13 cellular contexts compared by ENCODE assay signal in the genomic region with DNA sequence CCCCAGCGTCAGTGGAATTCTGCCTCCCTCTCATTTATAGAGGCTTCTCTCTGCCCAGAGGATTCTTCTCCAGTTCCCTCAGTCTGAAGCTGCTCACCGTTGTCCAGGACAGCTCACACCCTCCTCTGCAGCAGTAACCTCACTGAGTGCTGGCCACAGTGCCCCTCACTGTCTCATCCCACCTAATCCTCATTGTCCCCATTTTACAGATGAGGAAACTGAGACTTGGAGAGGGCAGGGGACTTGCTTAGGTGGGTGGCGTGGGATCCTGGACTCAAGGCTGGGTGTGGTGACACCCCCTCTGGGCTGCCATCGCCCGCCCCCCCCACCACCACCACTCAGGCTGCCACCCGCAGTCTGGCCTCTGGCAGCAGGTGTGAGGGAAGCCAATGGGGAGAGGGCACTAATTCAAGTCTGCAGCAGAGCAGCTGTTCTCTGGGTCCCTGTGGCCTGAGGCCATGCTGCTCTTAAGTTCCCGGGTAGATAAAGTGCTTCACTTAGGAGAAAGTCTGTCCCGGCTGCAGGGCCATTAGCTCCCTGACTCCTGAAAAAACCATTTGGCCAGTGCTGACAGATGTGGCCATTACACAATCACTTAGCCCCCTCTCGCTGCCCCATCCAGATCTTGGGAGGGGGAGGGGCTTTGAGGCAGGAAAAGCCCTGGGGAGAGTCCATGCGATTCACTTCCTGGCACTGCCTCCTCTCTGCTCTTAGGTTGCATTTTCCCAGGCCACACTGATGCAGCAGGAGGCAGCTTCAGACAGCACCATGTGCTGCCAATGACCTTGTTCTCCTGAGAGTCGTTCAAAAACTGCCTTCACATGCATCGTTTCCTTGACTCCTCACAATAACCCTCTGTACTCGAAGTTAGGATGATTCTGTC. TPM values are rescaled to one million over a fixed set of nuclear protein-coding genes. Genes with fewer than 3 reads are reported as not detected.
A peak's percentile ranks its signal among the peaks of the same experiment; 100 is the strongest.
DNase-seq lines count a peak whose midpoint lies in the region; ATAC-seq and TF ChIP-seq lines count a peak whose summit lies in the region.
"Had no signal": no experiment of that assay in that cellular context is flagged by ENCODE, and none has a peak within 500 bp of the region (broad histone marks: within the 10 kb centered on the region; RNA-seq: fewer than 3 reads in every experiment).

No MANE protein-coding gene starts in this region.

- in situ Hi-C loops in brain microvascular endothelial cell (cut with HindIII; ENCODE audit: low pct_ligation_motif_present, low sequenced_read_pairs): no loop called here

- no peaks in the 10 kb centered on the region for H3K36me3 ChIP-seq in brain microvascular endothelial cell (replicated peaks)
- H3K36me3 ChIP-seq in naive thymus-derived CD4-positive, alpha-beta T cell (ENCODE audit: control insufficient read depth in 2 of 3, insufficient read depth in 3 of 3, low read length in 3 of 3): no peaks in the 10 kb centered on the region

- TF ChIP-seq CTCF in brain microvascular endothelial cell (IDR thresholded peaks at IDR 0.05; ENCODE audit: low read depth, low read length, missing control alignments): no peak

- no peak overlapping the region for H3K27ac ChIP-seq in brain microvascular endothelial cell
- no peak overlapping the region for H3K27ac ChIP-seq in naive thymus-derived CD4-positive, alpha-beta T cell (ENCODE audit: low read depth, low read length)
- H3K27ac ChIP-seq: hepatocyte had no signal

- H3K4me1 Mint-ChIP-seq in naive thymus-derived CD4-positive, alpha-beta T cell: peaks cover 0 to 3% (median 0%) of the 10 kb centered on the region in 7 donors
- H3K4me1 Mint-ChIP-seq: CD4-positive, CD25-positive, alpha-beta regulatory T cell had no signal

- no peak overlapping the region for H3K27ac Mint-ChIP-seq in naive thymus-derived CD4-positive, alpha-beta T cell
- H3K27ac Mint-ChIP-seq: CD4-positive, CD25-positive, alpha-beta regulatory T cell had no signal

- no peak overlapping the region for H3K4me3 Mint-ChIP-seq in naive thymus-derived CD4-positive, alpha-beta T cell
- H3K4me3 Mint-ChIP-seq: CD4-positive, CD25-positive, alpha-beta regulatory T cell had no signal

- DNase-seq in Right ventricle myocardium inferior (ENCODE audit: missing footprints) (no peak), cardiac septum (ENCODE audit: low spot score) (no peak), brain microvascular endothelial cell (peak; percentile 52), iPS-NIHi7 (ENCODE audit: extremely low spot score) (peak; percentile 68)
- DNase-seq in naive thymus-derived CD4-positive, alpha-beta T cell: no peak
- no peak for DNase-seq in stimulated activated naive CD4-positive, alpha-beta T cell (lab: John Stamatoyannopoulos, UW)
- DNase-seq: activated CD4-positive, CD25-positive, alpha-beta regulatory T cell treated with anti-CD3 and anti-CD28 coated beads, Interleukin-2, amount 50 U/mL, for 72 hours; amygdala; CD4-positive, CD25-positive, alpha-beta regulatory T cell had no signal

- H3K27me3 ChIP-seq in brain microvascular endothelial cell (replicated peaks): no peaks in the 10 kb centered on the region
- no peaks in the 10 kb centered on the region for H3K27me3 ChIP-seq in naive thymus-derived CD4-positive, alpha-beta T cell (ENCODE audit: control insufficient read depth in 2 of 2, insufficient read depth in 2 of 2, low read length in 2 of 2)
- H3K27me3 ChIP-seq: hepatocyte had no signal

- POLR2A ChIA-PET in naive thymus-derived CD4-positive, alpha-beta T cell (lab: Charles Lee): no interaction called here

- CTCF ChIA-PET in naive thymus-derived CD4-positive, alpha-beta T cell (lab: Charles Lee): no interaction called here

- ATAC-seq in Right ventricle myocardium inferior (peak; percentile 54), HG03045 (IDR thresholded peaks at IDR 0.05; ENCODE audit: unreplicated experiment) (no peak), HG02571 (IDR thresholded peaks at IDR 0.05; ENCODE audit: unreplicated experiment) (no peak)
- no peak for ATAC-seq in naive thymus-derived CD4-positive, alpha-beta T cell

- H3K36me3 Mint-ChIP-seq in naive thymus-derived CD4-positive, alpha-beta T cell: no peaks in the 10 kb centered on the region
- H3K36me3 Mint-ChIP-seq: CD4-positive, CD25-positive, alpha-beta regulatory T cell had no signal

- no peaks in the 10 kb centered on the region for H3K4me1 ChIP-seq in naive thymus-derived CD4-positive, alpha-beta T cell (ENCODE audit: control insufficient read depth in 2 of 2, insufficient read depth in 2 of 2, low read length in 2 of 2)

- H3K4me3 ChIP-seq in brain microvascular endothelial cell (ENCODE audit: low read depth, low read length): no peak overlapping the region
- no peak overlapping the region for H3K4me3 ChIP-seq in naive thymus-derived CD4-positive, alpha-beta T cell (ENCODE audit: low read length)
- H3K4me3 ChIP-seq: hepatocyte had no signal

- H3K27me3 Mint-ChIP-seq in naive thymus-derived CD4-positive, alpha-beta T cell: peaks cover 0 to 7% (median 0%) of the 10 kb centered on the region in 5 donors

- no peaks in the 10 kb centered on the region for H3K9me3 ChIP-seq in naive thymus-derived CD4-positive, alpha-beta T cell (ENCODE audit: control insufficient read depth in 2 of 3, low read length in 3 of 3)

- peaks cover 0 to 14% (median 0%) of the 10 kb centered on the region in 11 donors for H3K9me3 Mint-ChIP-seq in naive thymus-derived CD4-positive, alpha-beta T cell

- intact Hi-C loops in Right ventricle myocardium inferior (cut with DNase I): loop anchor here (5.0 kb wide), 2 partner anchors 57 to 142 kb away; no protein-coding TSS in a partner anchor
- intact Hi-C loops in cardiac septum (cut with DNase I): no loop called here
- intact Hi-C loops in naive thymus-derived CD4-positive, alpha-beta T cell (cut with micrococcal nuclease): no loop called here

RNA-seq across cellular contexts. Expression of gene DRGX, which starts 36.3 kb away (rescaled TPM):
- not detected for total RNA-seq in Right ventricle myocardium inferior
- not detected for total RNA-seq in cardiac septum
- not detected for total RNA-seq in naive thymus-derived CD4-positive, alpha-beta T cell
- polyA plus RNA-seq in naive thymus-derived CD4-positive, alpha-beta T cell: not detected
- total RNA-seq: CD4-positive, CD25-positive, alpha-beta regulatory T cell; hepatocyte had no signal
- polyA plus RNA-seq: CD4-positive, CD25-positive, alpha-beta regulatory T cell; hepatocyte; neural cell had no signal

Comparison
In these comparisons a context has a peak if more than half of its experiments do, and no peak if none do; other contexts are left out.
1. DNase-seq: peak in brain microvascular endothelial cell (single experiment) and iPS-NIHi7 (single experiment); none in Right ventricle myocardium inferior (single experiment), cardiac septum (single experiment), naive thymus-derived CD4-positive, alpha-beta T cell (0 of 9) and stimulated activated naive CD4-positive, alpha-beta T cell (0 of 6).